1 cellular context compared by ENCODE assay signal in genomic region chr5:164237531-164237930, GRCh38.
TF ChIP-seq lines count a peak whose summit lies in the region.

No MANE protein-coding gene starts in this region.

TF ChIP-seq in IMR-90, 13 proteins besides CTCF, POLR2A, EP300 and RAD21 (continued from another document):
- TF ChIP-seq ELK1 (IDR thresholded peaks at IDR 0.05; ENCODE audit: borderline replicate concordance, low read depth, low read length) (no peak), FOS (IDR thresholded peaks at IDR 0.05; ENCODE audit: low read depth, low read length) (no peak), SMC3 (IDR thresholded peaks at IDR 0.05; ENCODE audit: low read depth, low read length) (no peak), CHD1 (IDR thresholded peaks at IDR 0.05; ENCODE audit: low read depth, low read length) (no peak), RFX5 (IDR thresholded peaks at IDR 0.05; ENCODE audit: low read depth, low read length) (no peak)
